Comparison of ENCODE assay signal across 14 cellular contexts in the genomic region with DNA sequence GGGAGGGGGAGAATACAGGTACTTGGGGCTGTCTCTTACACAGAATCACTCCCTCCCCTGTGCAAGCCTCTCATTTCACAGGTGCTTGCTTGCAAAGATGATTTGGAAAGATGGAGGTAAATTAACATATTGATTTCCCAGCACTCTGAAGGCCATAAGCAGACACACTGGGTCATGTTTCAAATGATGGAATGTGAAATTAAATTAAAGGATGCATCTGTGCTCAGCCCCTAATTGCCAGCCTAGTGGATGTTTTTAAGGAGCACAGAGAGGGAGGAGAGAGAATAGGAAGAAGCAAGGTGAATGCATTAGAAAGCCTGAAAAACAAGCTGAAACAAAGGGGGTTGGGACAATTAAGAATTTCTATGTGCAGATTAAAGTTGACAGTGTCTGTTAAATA.
A peak's percentile ranks its signal among the peaks of the same experiment; 100 is the strongest.
DNase-seq lines count a peak whose midpoint lies in the region; ATAC-seq lines count a peak whose summit lies in the region.
"Had no signal": no experiment of that assay in that cellular context is flagged by ENCODE, and none has a peak within 500 bp of the region (broad histone marks: within the 10 kb centered on the region; RNA-seq: fewer than 3 reads in every experiment).

No MANE protein-coding gene starts in this region.

- H3K27me3 Mint-ChIP-seq in naive thymus-derived CD8-positive, alpha-beta T cell = no peaks in the 10 kb centered on the region

- H3K36me3 Mint-ChIP-seq in naive thymus-derived CD8-positive, alpha-beta T cell = no peaks in the 10 kb centered on the region
- H3K36me3 Mint-ChIP-seq: CD14-positive monocyte had no signal

- DNase-seq in NCI-H1105 treated with DMSO at 0.1 percent for 48 hours (lab: John Stamatoyannopoulos, UW) = peak; percentile 7
- DNase-seq in NCI-H1105 (lab: John Stamatoyannopoulos, UW) = no peak
- peak; percentile 38 for DNase-seq in NCI-H146 treated with DMSO at 0.1 percent for 48 hours (lab: John Stamatoyannopoulos, UW; ENCODE audit: unreplicated experiment)
- DNase-seq in NCI-H69 (lab: John Stamatoyannopoulos, UW) = peak; percentile 64
- no peak for DNase-seq in naive thymus-derived CD8-positive, alpha-beta T cell
- DNase-seq in NCI-H187 treated with DMSO at 0.1 percent for 48 hours (lab: John Stamatoyannopoulos, UW) = no peak
- DNase-seq in cortex of kidney (lab: John Stamatoyannopoulos, UW) = no peak
- DNase-seq: Caco-2; CD8-positive, alpha-beta memory T cell; DND-41; GDM1; GOT3; H9 had no signal

- POLR2A ChIA-PET in naive thymus-derived CD8-positive, alpha-beta T cell (lab: Charles Lee) = interaction anchor here (1.6 kb wide), 2 partner anchors 9 to 66 kb away, joined by 4 read pairs; no protein-coding TSS in a partner anchor

- peaks cover 25 to 59% (median 47%) of the 10 kb centered on the region in 4 donors for H3K4me1 Mint-ChIP-seq in naive thymus-derived CD8-positive, alpha-beta T cell
- H3K4me1 Mint-ChIP-seq: CD14-positive monocyte had no signal

- H3K27ac Mint-ChIP-seq in naive thymus-derived CD8-positive, alpha-beta T cell = peak overlapping the region in 8 of 10 donors; percentile 1 to 77 (median 51)
- H3K27ac Mint-ChIP-seq: CD14-positive monocyte, H9 had no signal

- no peak for ATAC-seq in naive thymus-derived CD8-positive, alpha-beta T cell

- H3K4me3 Mint-ChIP-seq in naive thymus-derived CD8-positive, alpha-beta T cell = peak overlapping the region in 4 of 10 donors; percentile 8 to 30 (median 22)
- H3K4me3 Mint-ChIP-seq: CD14-positive monocyte; CD8-positive, alpha-beta memory T cell; H9 had no signal

- peaks cover 0 to 2% (median 0%) of the 10 kb centered on the region in 9 donors for H3K9me3 Mint-ChIP-seq in naive thymus-derived CD8-positive, alpha-beta T cell
- H3K9me3 Mint-ChIP-seq: CD8-positive, alpha-beta memory T cell; H9 had no signal

Comparison
In these comparisons a context has a peak if more than half of its experiments do, and no peak if none do; other contexts are left out.
1. DNase-seq: peak in NCI-H1105 treated with DMSO at 0.1 percent for 48 hours (single experiment), NCI-H146 treated with DMSO at 0.1 percent for 48 hours (single experiment) and NCI-H69 (single experiment); none in NCI-H1105 (single experiment), naive thymus-derived CD8-positive, alpha-beta T cell (0 of 10), NCI-H187 treated with DMSO at 0.1 percent for 48 hours (single experiment) and cortex of kidney (single experiment).